Comparison of ENCODE assay signal across 9 cellular contexts in the genomic region with DNA sequence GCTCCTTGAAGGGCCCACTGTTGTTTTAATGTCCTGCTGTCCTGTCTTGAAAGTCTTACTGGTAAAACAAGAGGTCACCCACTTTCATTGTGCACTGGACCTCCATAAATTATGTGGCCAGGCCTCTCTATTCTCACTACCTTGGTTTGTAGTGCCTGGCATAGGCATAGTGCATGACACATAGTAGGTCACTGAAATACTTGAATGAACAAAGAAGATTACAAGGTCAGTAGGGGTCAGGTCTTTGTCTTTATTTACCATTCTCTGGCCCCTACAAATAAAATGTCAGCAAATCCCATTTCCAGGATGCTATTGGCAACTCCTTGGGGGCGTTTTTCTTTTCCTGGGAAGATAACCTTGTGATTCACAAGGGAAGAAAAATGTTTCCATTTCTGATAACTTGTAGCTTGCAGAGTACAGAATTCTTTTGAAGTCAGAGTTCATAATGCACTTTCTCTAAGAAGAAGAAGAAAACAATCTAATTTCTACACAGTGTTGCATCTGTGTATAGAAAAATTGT. TPM values are rescaled to one million over a fixed set of nuclear protein-coding genes. Genes with fewer than 3 reads are reported as not detected.
DNase-seq lines count a peak whose midpoint lies in the region; ATAC-seq and TF ChIP-seq lines count a peak whose summit lies in the region.
"Had no signal": no experiment of that assay in that cellular context is flagged by ENCODE, and none has a peak within 500 bp of the region (broad histone marks: within the 10 kb centered on the region; RNA-seq: fewer than 3 reads in every experiment).

No MANE protein-coding gene starts in this region.

- H3K9me3 ChIP-seq in Caco-2 (no peaks in the 10 kb centered on the region), NT2/D1 (ENCODE audit: insufficient read depth, low read length) (no peaks in the 10 kb centered on the region), neural progenitor cell (ENCODE audit: low read depth) (no peaks in the 10 kb centered on the region)
- H3K9me3 ChIP-seq in effector memory CD4-positive, alpha-beta T cell (ENCODE audit: control insufficient read depth, low read length): no peaks in the 10 kb centered on the region

- H3K27ac ChIP-seq in effector memory CD4-positive, alpha-beta T cell (ENCODE audit: insufficient read depth, low read length, poor library complexity, severe bottlenecking): no peak overlapping the region
- no peak overlapping the region for H3K27ac ChIP-seq in neural progenitor cell

- H2AFZ ChIP-seq in neural progenitor cell (replicated peaks): no peak overlapping the region

- CTCF ChIA-PET in Caco-2 (lab: Charles Lee): interaction anchor here (0.6 to 2.6 kb wide), 2 partner anchors 26 to 1695 kb away, joined by 5 to 12 read pairs; no protein-coding TSS in a partner anchor

- H3K9ac ChIP-seq in NT2/D1 (ENCODE audit: insufficient read length, low read depth) (no peak overlapping the region), neural progenitor cell (no peak overlapping the region)

- peaks cover 16% of the 10 kb centered on the region for H3F3A ChIP-seq in neural progenitor cell (ENCODE audit: low read depth)

- H3K4me3 ChIP-seq in Caco-2 (ENCODE audit: low read depth, low read length): peak overlapping the region; percentile 83
- H3K4me3 ChIP-seq in NT2/D1 (ENCODE audit: insufficient read length, low read depth): peak overlapping the region; percentile 85
- peak overlapping the region; percentile 93 for H3K4me3 ChIP-seq in effector memory CD4-positive, alpha-beta T cell (ENCODE audit: insufficient read depth, low read depth, low read length, poor library complexity, severe bottlenecking)
- peak overlapping the region; percentile 69 for H3K4me3 ChIP-seq in neural progenitor cell

- no peaks in the 10 kb centered on the region for H3K36me3 ChIP-seq in Caco-2 (ENCODE audit: control insufficient read depth, insufficient read depth, low read length)
- peaks cover 25% of the 10 kb centered on the region for H3K36me3 ChIP-seq in NT2/D1 (ENCODE audit: insufficient read depth, insufficient read length, low read length)
- H3K36me3 ChIP-seq in effector memory CD4-positive, alpha-beta T cell (ENCODE audit: control insufficient read depth, insufficient read depth, low read length): peaks cover 11% of the 10 kb centered on the region
- peaks cover 4% of the 10 kb centered on the region for H3K36me3 ChIP-seq in neural progenitor cell

- H3K27ac Mint-ChIP-seq in Caco-2 (ENCODE audit: unreplicated experiment) (peak overlapping the region; percentile 79), neural progenitor cell (no peak overlapping the region)

- intact Hi-C loops in Caco-2 (cut with micrococcal nuclease; ENCODE audit: unreplicated experiment): loop anchor here (2.0 to 5.0 kb wide), 2 partner anchors 15 to 149 kb away; no protein-coding TSS in a partner anchor
- intact Hi-C loops in posterior vena cava (cut with DNase I): loop anchor here in 1 of 2 donors (10.0 kb wide), 1 partner anchor 67 kb away; a partner anchor contains a TSS

- BruUV-seq in Caco-2 (replicated peaks; lab: Mats Ljungman, UMichigan): TSS peak; percentile 59

- H3K36me3 Mint-ChIP-seq in Caco-2 (ENCODE audit: insufficient read depth, unreplicated experiment) (peaks cover 19% of the 10 kb centered on the region), neural progenitor cell (peaks cover 16% of the 10 kb centered on the region)

- H3K79me2 ChIP-seq in neural progenitor cell (ENCODE audit: low read depth): peaks cover 4% of the 10 kb centered on the region

- H3K4me2 ChIP-seq in neural progenitor cell: peak overlapping the region; percentile 86

- peaks cover 5% of the 10 kb centered on the region; the same call in 1 of the 2 replicates for H3K4me1 ChIP-seq in Caco-2
- H3K4me1 ChIP-seq in NT2/D1 (ENCODE audit: insufficient read depth, insufficient read length): no peaks in the 10 kb centered on the region
- peaks cover 16% of the 10 kb centered on the region for H3K4me1 ChIP-seq in effector memory CD4-positive, alpha-beta T cell (ENCODE audit: control insufficient read depth, insufficient read depth, low read length, poor library complexity, severe bottlenecking)
- peaks cover 13% of the 10 kb centered on the region for H3K4me1 ChIP-seq in neural progenitor cell

- H3K27me3 Mint-ChIP-seq in Caco-2 (ENCODE audit: insufficient read depth, unreplicated experiment): no peaks in the 10 kb centered on the region
- no peaks in the 10 kb centered on the region for H3K27me3 Mint-ChIP-seq in neural progenitor cell (ENCODE audit: insufficient read depth, low read depth)

- ATAC-seq in GM19455 (IDR thresholded peaks at IDR 0.05; ENCODE audit: unreplicated experiment) (no peak), HG02973 (IDR thresholded peaks at IDR 0.05; ENCODE audit: unreplicated experiment) (no peak)

- POLR2A ChIA-PET in Caco-2 (lab: Charles Lee): no interaction called here

- no peaks in the 10 kb centered on the region for H3K9me3 Mint-ChIP-seq in Caco-2 (ENCODE audit: unreplicated experiment)
- H3K9me3 Mint-ChIP-seq in neural progenitor cell: no peaks in the 10 kb centered on the region

- peaks cover 16% of the 10 kb centered on the region for H4K20me1 ChIP-seq in neural progenitor cell (ENCODE audit: low read depth)

- H3K27me3 ChIP-seq in Caco-2 (replicated peaks; ENCODE audit: control insufficient read depth, insufficient read depth, low read length): no peaks in the 10 kb centered on the region
- H3K27me3 ChIP-seq in NT2/D1 (ENCODE audit: insufficient read depth, insufficient read length): peaks cover 14% of the 10 kb centered on the region
- no peaks in the 10 kb centered on the region for H3K27me3 ChIP-seq in effector memory CD4-positive, alpha-beta T cell (replicated peaks; ENCODE audit: control insufficient read depth, insufficient read depth, low read length, poor library complexity, severe bottlenecking)
- H3K27me3 ChIP-seq in neural progenitor cell: peaks cover 40% of the 10 kb centered on the region

- H3K4me1 Mint-ChIP-seq in Caco-2 (ENCODE audit: low read depth, unreplicated experiment) (peaks cover 13% of the 10 kb centered on the region), neural progenitor cell (peaks cover 16% of the 10 kb centered on the region)

- TF ChIP-seq CTCF in Caco-2 (IDR thresholded peaks at IDR 0.05; ENCODE audit: insufficient read depth in 1 of 2, low read depth in 1 of 2, low read length in 1 of 2, severe bottlenecking in 1 of 2, unreplicated experiment in 1 of 2) (no peak), neural progenitor cell (IDR thresholded peaks at IDR 0.05) (no peak)

- DNase-seq in Caco-2 (no peak), NT2/D1 (ENCODE audit: low read depth, low spot score) (no peak), neural progenitor cell (ENCODE audit: low spot score) (peak; percentile 66), posterior vena cava (ENCODE audit: low spot score) (no peak)
- DNase-seq in effector memory CD4-positive, alpha-beta T cell: no peak
- DNase-seq in stimulated activated CD4-positive, alpha-beta T cell treated with anti-CD3 and anti-CD28 coated beads, Interleukin-15, amount 100 ng/mL, for 24 hours: no peak
- DNase-seq: NCI-H1694 had no signal

- H3K4me3 Mint-ChIP-seq in Caco-2 (ENCODE audit: unreplicated experiment): peak overlapping the region; percentile 87
- peak overlapping the region; percentile 87 for H3K4me3 Mint-ChIP-seq in neural progenitor cell

RNA-seq across cellular contexts. Expression of a gene that starts 1.4 kb away (rescaled TPM):
- total RNA-seq in Caco-2 (2022) (29.7 and 33.4 TPM in 2 replicates), neural progenitor cell (ENCODE audit: low replicate concordance) (16.3 and 20.1 TPM in 2 replicates), posterior vena cava (10 to 100 TPM; 20.3 to 24.2 TPM)
